ENCODE assay signal across 2 cellular contexts in the genomic region with DNA sequence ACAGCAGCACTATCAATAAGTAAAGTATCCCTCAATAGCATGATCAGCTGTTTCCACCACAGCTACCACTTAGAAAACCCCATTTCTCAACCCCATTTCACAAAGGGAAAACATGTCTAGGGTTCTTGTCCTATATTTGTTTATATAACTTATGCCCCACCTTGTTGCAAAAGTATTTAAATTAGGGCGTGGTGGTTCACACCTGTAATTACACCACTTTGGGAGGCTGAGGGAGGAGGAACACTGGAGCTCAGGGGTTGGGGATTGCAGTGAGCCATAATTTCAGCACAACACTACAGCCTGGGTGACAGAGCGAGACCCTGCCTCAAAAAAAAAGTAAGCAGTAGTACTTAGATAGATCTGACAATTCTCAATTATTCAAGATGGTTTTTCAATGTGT.
A peak's percentile ranks its signal among the peaks of the same experiment; 100 is the strongest.
TF ChIP-seq lines count a peak whose summit lies in the region.

No MANE protein-coding gene starts in this region.

TF ChIP-seq in IMR-90, 13 proteins besides CTCF, POLR2A, EP300 and RAD21:
- TF ChIP-seq, protein P1, sequence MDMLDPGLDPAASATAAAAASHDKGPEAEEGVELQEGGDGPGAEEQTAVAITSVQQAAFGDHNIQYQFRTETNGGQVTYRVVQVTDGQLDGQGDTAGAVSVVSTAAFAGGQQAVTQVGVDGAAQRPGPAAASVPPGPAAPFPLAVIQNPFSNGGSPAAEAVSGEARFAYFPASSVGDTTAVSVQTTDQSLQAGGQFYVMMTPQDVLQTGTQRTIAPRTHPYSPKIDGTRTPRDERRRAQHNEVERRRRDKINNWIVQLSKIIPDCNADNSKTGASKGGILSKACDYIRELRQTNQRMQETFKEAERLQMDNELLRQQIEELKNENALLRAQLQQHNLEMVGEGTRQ (IDR thresholded peaks at IDR 0.05; ENCODE audit: low read depth, low read length): no peak
- TF ChIP-seq SMC3 (IDR thresholded peaks at IDR 0.05; ENCODE audit: low read depth, low read length) (no peak), MAZ (IDR thresholded peaks at IDR 0.05; ENCODE audit: borderline replicate concordance, low read depth, low read length) (no peak)

TF ChIP-seq in K562, 482 proteins besides CTCF, POLR2A, EP300 and RAD21:
- no peak for TF ChIP-seq ETV1 (tag; conservative IDR thresholded peaks at IDR 0.05; ENCODE audit: low read depth)
- TF ChIP-seq, protein P2, sequence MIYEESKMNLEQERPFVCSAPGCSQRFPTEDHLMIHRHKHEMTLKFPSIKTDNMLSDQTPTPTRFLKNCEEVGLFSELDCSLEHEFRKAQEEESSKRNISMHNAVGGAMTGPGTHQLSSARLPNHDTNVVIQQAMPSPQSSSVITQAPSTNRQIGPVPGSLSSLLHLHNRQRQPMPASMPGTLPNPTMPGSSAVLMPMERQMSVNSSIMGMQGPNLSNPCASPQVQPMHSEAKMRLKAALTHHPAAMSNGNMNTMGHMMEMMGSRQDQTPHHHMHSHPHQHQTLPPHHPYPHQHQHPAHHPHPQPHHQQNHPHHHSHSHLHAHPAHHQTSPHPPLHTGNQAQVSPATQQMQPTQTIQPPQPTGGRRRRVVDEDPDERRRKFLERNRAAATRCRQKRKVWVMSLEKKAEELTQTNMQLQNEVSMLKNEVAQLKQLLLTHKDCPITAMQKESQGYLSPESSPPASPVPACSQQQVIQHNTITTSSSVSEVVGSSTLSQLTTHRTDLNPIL (CRISPR knock-in tag; IDR thresholded peaks at IDR 0.05): no peak
- TF ChIP-seq L3MBTL2 (IDR thresholded peaks at IDR 0.05): no peak
- no peak for TF ChIP-seq POLR2AphosphoS2 (IDR thresholded peaks at IDR 0.05; ENCODE audit: low read length)
- TF ChIP-seq FOS (IDR thresholded peaks at IDR 0.05; ENCODE audit: extremely low read depth, insufficient read length): no peak
- TF ChIP-seq SP2 (IDR thresholded peaks at IDR 0.05; ENCODE audit: extremely low read depth, low read depth, low read length, poor library complexity, severe bottlenecking): no peak
- TF ChIP-seq PTRF (tag; IDR thresholded peaks at IDR 0.05): no peak
- peak; percentile 39 for TF ChIP-seq DACH1 (IDR thresholded peaks at IDR 0.05; ENCODE audit: partially characterized antibody)
- TF ChIP-seq SMARCA4 (IDR thresholded peaks at IDR 0.05): no peak
TF ChIP-seq in K562: peak in this region for 1.
